In genomic region chr17:75783803-75784472, GRCh38 we compare ENCODE assay signal across 1 cellular context.
TF ChIP-seq lines count a peak whose summit lies in the region.

No MANE protein-coding gene starts in this region.

TF ChIP-seq in HepG2, 621 proteins besides CTCF, POLR2A, EP300 and RAD21 (continued from another document and continues in another):
- TF ChIP-seq JUNB (CRISPR knock-in tag; IDR thresholded peaks at IDR 0.05; ENCODE audit: borderline replicate concordance) (no peak), TAF1 (CRISPR knock-in tag; IDR thresholded peaks at IDR 0.05) (no peak), TRIM24 (CRISPR knock-in tag; IDR thresholded peaks at IDR 0.05) (no peak), ZSCAN5A (CRISPR knock-in tag; IDR thresholded peaks at IDR 0.05; ENCODE audit: borderline replicate concordance) (0 out of 2 replicates have a peak, but pooled peaks have one; percentile 22), CBX2 (IDR thresholded peaks at IDR 0.05; ENCODE audit: low read depth, low read length) (no peak), CBX2 (CRISPR knock-in tag; IDR thresholded peaks at IDR 0.05; ENCODE audit: low read depth) (no peak), ZNF282 (IDR thresholded peaks at IDR 0.05; ENCODE audit: partially characterized antibody) (no peak), PHF8 (CRISPR knock-in tag; IDR thresholded peaks at IDR 0.05) (no peak), TOE1 (CRISPR knock-in tag; IDR thresholded peaks at IDR 0.05) (no peak), GTF2F1 (IDR thresholded peaks at IDR 0.05; ENCODE audit: low read length) (no peak), TCF12 (IDR thresholded peaks at IDR 0.05) (no peak), TCF12 (CRISPR knock-in tag; IDR thresholded peaks at IDR 0.05) (no peak; the same call in 1 of the 2 replicates), ZNF678 (CRISPR knock-in tag; IDR thresholded peaks at IDR 0.05) (no peak; the same call in 1 of the 2 replicates), ATF4 (CRISPR knock-in tag; IDR thresholded peaks at IDR 0.05) (peak in 1 of 2 experiments; percentile 14; a peak in 1 of 4 replicates), RELA (CRISPR knock-in tag; IDR thresholded peaks at IDR 0.05) (no peak), RARA (CRISPR knock-in tag; IDR thresholded peaks at IDR 0.05) (no peak), JARID2 (CRISPR knock-in tag; IDR thresholded peaks at IDR 0.05; ENCODE audit: insufficient replicate concordance) (no peak), ZNF136 (CRISPR knock-in tag; IDR thresholded peaks at IDR 0.05; ENCODE audit: low read depth) (no peak), ZNF7 (CRISPR knock-in tag; IDR thresholded peaks at IDR 0.05) (no peak), RCOR2 (CRISPR knock-in tag; IDR thresholded peaks at IDR 0.05) (no peak), ZFP1 (CRISPR knock-in tag; IDR thresholded peaks at IDR 0.05) (no peak), RBFOX2 (IDR thresholded peaks at IDR 0.05; ENCODE audit: low read depth, low read length) (no peak), ZNF788 (CRISPR knock-in tag; IDR thresholded peaks at IDR 0.05; ENCODE audit: borderline replicate concordance) (no peak), KAT2B (IDR thresholded peaks at IDR 0.05; ENCODE audit: borderline replicate concordance, low read depth, low read length) (no peak), DNMT3B (CRISPR knock-in tag; conservative IDR thresholded peaks at IDR 0.05) (no peak), ZNF329 (CRISPR knock-in tag; IDR thresholded peaks at IDR 0.05; ENCODE audit: low read depth) (no peak), ZNF460 (CRISPR knock-in tag; IDR thresholded peaks at IDR 0.05; ENCODE audit: borderline replicate concordance) (no peak), DPF2 (CRISPR knock-in tag; IDR thresholded peaks at IDR 0.05; ENCODE audit: borderline replicate concordance, low read depth) (no peak), ZNF441 (CRISPR knock-in tag; IDR thresholded peaks at IDR 0.05; ENCODE audit: borderline replicate concordance) (no peak), SATB2 (CRISPR knock-in tag; IDR thresholded peaks at IDR 0.05) (0 out of 2 replicates have a peak, but pooled peaks have one; percentile 50), ZNF317 (CRISPR knock-in tag; IDR thresholded peaks at IDR 0.05) (peak; percentile 70; the same call in 1 of the 2 replicates), ZNF883 (CRISPR knock-in tag; IDR thresholded peaks at IDR 0.05; ENCODE audit: not compliant biosample characterization) (no peak), NFE2L1 (CRISPR knock-in tag; IDR thresholded peaks at IDR 0.05; ENCODE audit: borderline replicate concordance) (no peak), SPEN (CRISPR knock-in tag; IDR thresholded peaks at IDR 0.05; ENCODE audit: low read depth) (no peak; the same call in 1 of the 2 replicates), IKZF4 (CRISPR knock-in tag; IDR thresholded peaks at IDR 0.05; ENCODE audit: borderline replicate concordance, low read depth, not compliant biosample characterization) (no peak), PITX1 (CRISPR knock-in tag; IDR thresholded peaks at IDR 0.05) (peak; percentile 70; the same call in 1 of the 2 replicates), GATA4 (IDR thresholded peaks at IDR 0.05; ENCODE audit: borderline replicate concordance, low read depth) (no peak), SMC3 (IDR thresholded peaks at IDR 0.05; ENCODE audit: low read length) (no peak), ZMYM2 (CRISPR knock-in tag; IDR thresholded peaks at IDR 0.05) (0 out of 2 replicates have a peak, but pooled peaks have one; percentile 41), ZFP90 (CRISPR knock-in tag; IDR thresholded peaks at IDR 0.05; ENCODE audit: borderline replicate concordance) (peak; percentile 89; the same call in 1 of the 2 replicates), RNF2 (conservative IDR thresholded peaks at IDR 0.05; ENCODE audit: low read depth) (no peak; the same call in 1 of the 2 replicates), KLF11 (CRISPR knock-in tag; IDR thresholded peaks at IDR 0.05) (no peak), ZNF557 (CRISPR knock-in tag; IDR thresholded peaks at IDR 0.05) (0 out of 2 replicates have a peak, but pooled peaks have one; percentile 19), MXD1 (CRISPR knock-in tag; IDR thresholded peaks at IDR 0.05) (no peak; the same call in 1 of the 2 replicates), POLR2AphosphoS5 (IDR thresholded peaks at IDR 0.05; ENCODE audit: low read depth, low read length) (no peak; the same call in 1 of the 2 replicates), SALL1 (CRISPR knock-in tag; IDR thresholded peaks at IDR 0.05) (no peak; the same call in 1 of the 2 replicates), GLI4 (CRISPR knock-in tag; IDR thresholded peaks at IDR 0.05; ENCODE audit: borderline replicate concordance) (0 out of 2 replicates have a peak, but pooled peaks have one; percentile 67), CBFB (CRISPR knock-in tag; IDR thresholded peaks at IDR 0.05) (no peak), THAP11 (CRISPR knock-in tag; IDR thresholded peaks at IDR 0.05) (no peak), ZFY (CRISPR knock-in tag; IDR thresholded peaks at IDR 0.05) (peak; percentile 62; the same call in 1 of the 2 replicates), NFKBIZ (CRISPR knock-in tag; IDR thresholded peaks at IDR 0.05) (no peak), NFATC3 (CRISPR knock-in tag; IDR thresholded peaks at IDR 0.05) (no peak; the same call in 1 of the 2 replicates), CBX1 (IDR thresholded peaks at IDR 0.05; ENCODE audit: low read depth) (no peak), POLR2G (IDR thresholded peaks at IDR 0.05; ENCODE audit: low read depth, low read length) (no peak), ZNF264 (CRISPR knock-in tag; IDR thresholded peaks at IDR 0.05) (0 out of 2 replicates have a peak, but pooled peaks have one; percentile 72), CSRNP1 (CRISPR knock-in tag; IDR thresholded peaks at IDR 0.05) (no peak; the same call in 1 of the 2 replicates), ZNF724P (CRISPR knock-in tag; IDR thresholded peaks at IDR 0.05; ENCODE audit: borderline replicate concordance) (no peak), ZNF639 (CRISPR knock-in tag; conservative IDR thresholded peaks at IDR 0.05) (no peak), ZNF160 (CRISPR knock-in tag; IDR thresholded peaks at IDR 0.05) (no peak), ZNF468 (CRISPR knock-in tag; IDR thresholded peaks at IDR 0.05) (no peak), ZNF451 (CRISPR knock-in tag; IDR thresholded peaks at IDR 0.05) (no peak; the same call in 1 of the 2 replicates), MIER3 (CRISPR knock-in tag; IDR thresholded peaks at IDR 0.05; ENCODE audit: borderline replicate concordance) (no peak), ZNF775 (CRISPR knock-in tag; IDR thresholded peaks at IDR 0.05; ENCODE audit: borderline replicate concordance) (no peak), PAWR (CRISPR knock-in tag; IDR thresholded peaks at IDR 0.05; ENCODE audit: borderline replicate concordance) (no peak), NFE2L2 (IDR thresholded peaks at IDR 0.05; ENCODE audit: low read length) (no peak)
- TF ChIP-seq, protein P1, sequence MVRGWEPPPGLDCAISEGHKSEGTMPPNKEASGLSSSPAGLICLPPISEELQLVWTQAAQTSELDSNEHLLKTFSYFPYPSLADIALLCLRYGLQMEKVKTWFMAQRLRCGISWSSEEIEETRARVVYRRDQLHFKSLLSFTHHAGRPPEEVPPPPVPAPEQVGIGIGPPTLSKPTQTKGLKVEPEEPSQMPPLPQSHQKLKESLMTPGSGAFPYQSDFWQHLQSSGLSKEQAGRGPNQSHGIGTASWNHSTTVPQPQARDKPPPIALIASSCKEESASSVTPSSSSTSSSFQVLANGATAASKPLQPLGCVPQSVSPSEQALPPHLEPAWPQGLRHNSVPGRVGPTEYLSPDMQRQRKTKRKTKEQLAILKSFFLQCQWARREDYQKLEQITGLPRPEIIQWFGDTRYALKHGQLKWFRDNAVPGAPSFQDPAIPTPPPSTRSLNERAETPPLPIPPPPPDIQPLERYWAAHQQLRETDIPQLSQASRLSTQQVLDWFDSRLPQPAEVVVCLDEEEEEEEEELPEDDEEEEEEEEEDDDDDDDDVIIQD (CRISPR knock-in tag; IDR thresholded peaks at IDR 0.05; ENCODE audit: low read depth) = no peak
- TF ChIP-seq, protein P2, sequence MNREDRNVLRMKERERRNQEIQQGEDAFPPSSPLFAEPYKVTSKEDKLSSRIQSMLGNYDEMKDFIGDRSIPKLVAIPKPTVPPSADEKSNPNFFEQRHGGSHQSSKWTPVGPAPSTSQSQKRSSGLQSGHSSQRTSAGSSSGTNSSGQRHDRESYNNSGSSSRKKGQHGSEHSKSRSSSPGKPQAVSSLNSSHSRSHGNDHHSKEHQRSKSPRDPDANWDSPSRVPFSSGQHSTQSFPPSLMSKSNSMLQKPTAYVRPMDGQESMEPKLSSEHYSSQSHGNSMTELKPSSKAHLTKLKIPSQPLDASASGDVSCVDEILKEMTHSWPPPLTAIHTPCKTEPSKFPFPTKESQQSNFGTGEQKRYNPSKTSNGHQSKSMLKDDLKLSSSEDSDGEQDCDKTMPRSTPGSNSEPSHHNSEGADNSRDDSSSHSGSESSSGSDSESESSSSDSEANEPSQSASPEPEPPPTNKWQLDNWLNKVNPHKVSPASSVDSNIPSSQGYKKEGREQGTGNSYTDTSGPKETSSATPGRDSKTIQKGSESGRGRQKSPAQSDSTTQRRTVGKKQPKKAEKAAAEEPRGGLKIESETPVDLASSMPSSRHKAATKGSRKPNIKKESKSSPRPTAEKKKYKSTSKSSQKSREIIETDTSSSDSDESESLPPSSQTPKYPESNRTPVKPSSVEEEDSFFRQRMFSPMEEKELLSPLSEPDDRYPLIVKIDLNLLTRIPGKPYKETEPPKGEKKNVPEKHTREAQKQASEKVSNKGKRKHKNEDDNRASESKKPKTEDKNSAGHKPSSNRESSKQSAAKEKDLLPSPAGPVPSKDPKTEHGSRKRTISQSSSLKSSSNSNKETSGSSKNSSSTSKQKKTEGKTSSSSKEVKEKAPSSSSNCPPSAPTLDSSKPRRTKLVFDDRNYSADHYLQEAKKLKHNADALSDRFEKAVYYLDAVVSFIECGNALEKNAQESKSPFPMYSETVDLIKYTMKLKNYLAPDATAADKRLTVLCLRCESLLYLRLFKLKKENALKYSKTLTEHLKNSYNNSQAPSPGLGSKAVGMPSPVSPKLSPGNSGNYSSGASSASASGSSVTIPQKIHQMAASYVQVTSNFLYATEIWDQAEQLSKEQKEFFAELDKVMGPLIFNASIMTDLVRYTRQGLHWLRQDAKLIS (CRISPR knock-in tag; IDR thresholded peaks at IDR 0.05) = no peak
- TF ChIP-seq, protein P3, sequence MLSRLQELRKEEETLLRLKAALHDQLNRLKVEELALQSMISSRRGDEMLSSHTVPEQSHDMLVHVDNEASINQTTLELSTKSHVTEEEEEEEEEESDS (CRISPR knock-in tag; IDR thresholded peaks at IDR 0.05; ENCODE audit: borderline replicate concordance) = 0 out of 2 replicates have a peak, but pooled peaks have one; percentile 28
- TF ChIP-seq, protein P4, sequence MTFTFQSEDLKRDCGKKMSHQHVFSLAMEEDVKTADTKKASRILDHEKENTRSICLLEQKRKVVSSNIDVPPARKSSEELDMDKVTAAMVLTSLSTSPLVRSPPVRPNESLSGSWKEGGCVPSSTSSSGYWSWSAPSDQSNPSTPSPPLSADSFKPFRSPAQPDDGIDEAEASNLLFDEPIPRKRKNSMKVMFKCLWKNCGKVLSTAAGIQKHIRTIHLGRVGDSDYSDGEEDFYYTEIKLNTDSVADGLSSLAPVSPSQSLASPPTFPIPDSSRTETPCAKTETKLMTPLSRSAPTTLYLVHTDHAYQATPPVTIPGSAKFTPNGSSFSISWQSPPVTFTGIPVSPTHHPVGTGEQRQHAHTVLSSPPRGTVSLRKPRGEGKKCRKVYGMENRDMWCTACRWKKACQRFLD (CRISPR knock-in tag; IDR thresholded peaks at IDR 0.05; ENCODE audit: borderline replicate concordance) = 0 out of 2 replicates have a peak, but pooled peaks have one; percentile 76
